In the genomic region with DNA sequence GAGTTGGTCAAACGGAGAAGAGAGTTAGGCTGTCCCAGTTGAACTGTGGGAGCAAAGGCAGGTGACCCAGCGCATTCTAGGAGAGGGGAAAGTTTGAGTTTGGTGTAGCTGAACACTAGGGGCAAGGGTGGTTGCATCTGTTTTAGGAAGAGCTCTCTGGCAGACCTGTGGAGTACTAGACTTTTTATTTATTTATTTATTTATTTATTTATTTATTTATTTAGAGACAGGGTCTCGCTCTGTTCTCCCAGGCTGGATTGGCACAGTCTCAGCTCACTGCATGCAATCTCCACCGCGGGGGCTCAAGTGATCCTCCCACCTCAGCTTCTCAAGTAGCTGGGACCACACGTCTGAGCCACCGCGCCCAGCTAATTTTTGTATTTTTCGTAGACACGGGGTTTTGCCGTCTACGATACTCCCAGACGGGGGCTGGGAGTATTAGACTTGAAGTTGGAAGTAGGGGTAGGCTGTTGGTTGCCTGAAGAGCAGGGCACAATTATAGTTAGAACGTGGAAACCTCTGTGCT, we compare ENCODE assay signal across 8 cellular contexts. TPM values are rescaled to one million over a fixed set of nuclear protein-coding genes. Genes with fewer than 3 reads are reported as not detected.
DNase-seq lines count a peak whose midpoint lies in the region; ATAC-seq and TF ChIP-seq lines count a peak whose summit lies in the region.

No MANE protein-coding gene starts in this region.

- peaks cover 9% of the 10 kb centered on the region for H3K79me1 ChIP-seq in mesenchymal stem cell (replicated peaks; ENCODE audit: low read length, poor library complexity, severe bottlenecking)

- H3K27me3 ChIP-seq in mesenchymal stem cell (ENCODE audit: control insufficient read depth in 1 of 2, insufficient read depth in 1 of 2, low read length in 2 of 2) (no peaks in the 10 kb centered on the region), thoracic aorta (replicated peaks; ENCODE audit: insufficient read depth) (no peaks in the 10 kb centered on the region)

- CTCF ChIA-PET in activated CD8-positive, alpha-beta memory T cell treated with anti-CD3 and anti-CD28 coated beads, Interleukin-2, amount 10 ng/mL, durations not matched to agents 7 days and 5 days (lab: Charles Lee), result interaction anchor here (0.7 kb wide), 1 partner anchor 60 kb away, joined by 3 read pairs; no protein-coding TSS in a partner anchor
- CTCF ChIA-PET in GM10248 (lab: Yijun Ruan, JAX), result interaction anchor here (1.1 to 1.8 kb wide), 4 partner anchors 11 to 61 kb away, joined by 3 to 8 read pairs (median 4); no protein-coding TSS in a partner anchor

- intact Hi-C loops in activated T-helper 1 cell treated with anti-CD3 and anti-CD28 coated beads, Interleukin-12 subunit alpha, Interleukin-12 subunit beta, Interleukin-2, Interleukin-4 antibody, amounts not matched to agents 30 ng/mL and 10 ng/mL and 1 ng/mL, durations not matched to agents 14 hours and 24 hours and 36 hours (cut with micrococcal nuclease), result loop anchor here (1.0 to 5.0 kb wide), 6 partner anchors 54 to 963 kb away; a partner anchor contains a TSS

- H3K9ac ChIP-seq in mesenchymal stem cell (ENCODE audit: low read length), result no peak overlapping the region

- H3K9me3 Mint-ChIP-seq in activated CD8-positive, alpha-beta memory T cell treated with anti-CD3 and anti-CD28 coated beads, Interleukin-2, amount 10 ng/mL, durations not matched to agents 7 days and 5 days (ENCODE audit: low read depth), result no peaks in the 10 kb centered on the region
- no peaks in the 10 kb centered on the region for H3K9me3 Mint-ChIP-seq in activated T-helper 1 cell treated with anti-CD3 and anti-CD28 coated beads, Interleukin-12 subunit alpha, Interleukin-12 subunit beta, Interleukin-2, Interleukin-4 antibody, amounts not matched to agents 30 ng/mL and 10 ng/mL and 1 ng/mL, durations not matched to agents 14 hours and 24 hours and 36 hours

- H4K8ac ChIP-seq in mesenchymal stem cell (ENCODE audit: low read length), result peak overlapping the region; percentile 46

- POLR2A ChIA-PET in GM10248 (lab: Yijun Ruan, JAX), result no interaction called here

- no peak overlapping the region for H2BK5ac ChIP-seq in mesenchymal stem cell (ENCODE audit: low read depth, low read length, poor library complexity, severe bottlenecking)

- H3K14ac ChIP-seq in mesenchymal stem cell (ENCODE audit: low read length in 2 of 2), result no peak overlapping the region

- H3K23ac ChIP-seq in mesenchymal stem cell (ENCODE audit: low read length in 2 of 2), result no peak overlapping the region

- H2AFZ ChIP-seq in mesenchymal stem cell (ENCODE audit: low read depth, low read length), result no peak overlapping the region

- H3K4me1 ChIP-seq in mesenchymal stem cell (ENCODE audit: control insufficient read depth, insufficient read depth, low read depth, low read length) (peaks cover 8% of the 10 kb centered on the region), thoracic aorta (ENCODE audit: control insufficient read depth in 1 of 2, low read depth in 2 of 2) (peaks cover 3 to 13% of the 10 kb centered on the region in 2 donors)

- TF ChIP-seq CTCF in thoracic aorta (IDR thresholded peaks at IDR 0.05) (no peak), GM10248 (IDR thresholded peaks at IDR 0.05; ENCODE audit: control extremely low read depth, extremely low read depth, low read depth, missing control alignments) (no peak)

- H2BK15ac ChIP-seq in mesenchymal stem cell (ENCODE audit: low read depth, poor library complexity, severe bottlenecking), result no peak overlapping the region

- H3K9me3 ChIP-seq in mesenchymal stem cell (ENCODE audit: control insufficient read depth, low read length) (no peaks in the 10 kb centered on the region), thoracic aorta (no peaks in the 10 kb centered on the region)

- no peak overlapping the region for H4K91ac ChIP-seq in mesenchymal stem cell (ENCODE audit: low read length)

- no peak overlapping the region for H3K4me2 ChIP-seq in mesenchymal stem cell (ENCODE audit: low read length, poor library complexity, severe bottlenecking)

- peaks cover 0 to 3% of the 10 kb centered on the region in 2 experiments for H3K36me3 ChIP-seq in mesenchymal stem cell (ENCODE audit: control insufficient read depth in 1 of 2, insufficient read depth in 2 of 2, low read depth in 1 of 2, low read length in 2 of 2)
- H3K36me3 ChIP-seq in thoracic aorta, result no peaks in the 10 kb centered on the region

- H3K4me3 ChIP-seq in mesenchymal stem cell (ENCODE audit: insufficient read depth in 1 of 2, low read depth in 1 of 2, low read length in 2 of 2), result no peak overlapping the region
- H3K4me3 ChIP-seq in thoracic aorta, result no peak overlapping the region

- 95% methylated on average over 14 of the region's 14 CpGs for WGBS in mesenchymal stem cell

- H3K27ac ChIP-seq in mesenchymal stem cell (ENCODE audit: low read length, poor library complexity, severe bottlenecking) (no peak overlapping the region), thoracic aorta (peak overlapping the region; percentile 57 to 78)

- no peak for DNase-seq in activated CD8-positive, alpha-beta memory T cell treated with anti-CD3 and anti-CD28 coated beads, Interleukin-2, amount 10 ng/mL, durations not matched to agents 7 days and 5 days
- no peak for DNase-seq in activated CD8-positive, alpha-beta memory T cell treated with anti-CD3 and anti-CD28 coated beads, Interleukin-2, amount 50 U/mL, for 48 hours
- DNase-seq in activated T-helper 1 cell treated with anti-CD3 and anti-CD28 coated beads, Interleukin-12 subunit alpha, Interleukin-12 subunit beta, Interleukin-2, Interleukin-4 antibody, amounts not matched to agents 30 ng/mL and 10 ng/mL and 1 ng/mL, durations not matched to agents 14 hours and 24 hours and 36 hours (ENCODE audit: low spot score), result no peak
- no peak for DNase-seq in mesenchymal stem cell
- no peak for DNase-seq in thoracic aorta (ENCODE audit: low spot score)
- no peak for DNase-seq in GF-D8 (lab: John Stamatoyannopoulos, UW)
- no peak for DNase-seq in COLO668 (lab: John Stamatoyannopoulos, UW; ENCODE audit: unreplicated experiment)
- no peak for DNase-seq in GM10248 (ENCODE audit: extremely low spot score)

- H3K18ac ChIP-seq in mesenchymal stem cell (ENCODE audit: low read depth in 1 of 2, low read length in 2 of 2), result no peak overlapping the region

- H2AK5ac ChIP-seq in mesenchymal stem cell (ENCODE audit: low read length, severe bottlenecking), result peak overlapping the region; percentile 42

- no peak overlapping the region for H3K4ac ChIP-seq in mesenchymal stem cell (ENCODE audit: low read depth in 1 of 2, low read length in 2 of 2)

- H2BK120ac ChIP-seq in mesenchymal stem cell (ENCODE audit: low read depth, low read length), result no peak overlapping the region

- H3K27ac Mint-ChIP-seq in activated CD8-positive, alpha-beta memory T cell treated with anti-CD3 and anti-CD28 coated beads, Interleukin-2, amount 10 ng/mL, durations not matched to agents 7 days and 5 days, result no peak overlapping the region
- peak overlapping the region; percentile 28 for H3K27ac Mint-ChIP-seq in activated T-helper 1 cell treated with anti-CD3 and anti-CD28 coated beads, Interleukin-12 subunit alpha, Interleukin-12 subunit beta, Interleukin-2, Interleukin-4 antibody, amounts not matched to agents 30 ng/mL and 10 ng/mL and 1 ng/mL, durations not matched to agents 14 hours and 24 hours and 36 hours

- peaks cover 5% of the 10 kb centered on the region for H3K27me3 Mint-ChIP-seq in activated CD8-positive, alpha-beta memory T cell treated with anti-CD3 and anti-CD28 coated beads, Interleukin-2, amount 10 ng/mL, durations not matched to agents 7 days and 5 days
- H3K27me3 Mint-ChIP-seq in activated T-helper 1 cell treated with anti-CD3 and anti-CD28 coated beads, Interleukin-12 subunit alpha, Interleukin-12 subunit beta, Interleukin-2, Interleukin-4 antibody, amounts not matched to agents 30 ng/mL and 10 ng/mL and 1 ng/mL, durations not matched to agents 14 hours and 24 hours and 36 hours (ENCODE audit: insufficient read depth), result peaks cover 2% of the 10 kb centered on the region

- H2BK12ac ChIP-seq in mesenchymal stem cell (ENCODE audit: low read length in 2 of 2), result no peak overlapping the region

- peaks cover 12% of the 10 kb centered on the region for H3K36me3 Mint-ChIP-seq in activated CD8-positive, alpha-beta memory T cell treated with anti-CD3 and anti-CD28 coated beads, Interleukin-2, amount 10 ng/mL, durations not matched to agents 7 days and 5 days
- H3K36me3 Mint-ChIP-seq in activated T-helper 1 cell treated with anti-CD3 and anti-CD28 coated beads, Interleukin-12 subunit alpha, Interleukin-12 subunit beta, Interleukin-2, Interleukin-4 antibody, amounts not matched to agents 30 ng/mL and 10 ng/mL and 1 ng/mL, durations not matched to agents 14 hours and 24 hours and 36 hours (ENCODE audit: low read depth), result no peaks in the 10 kb centered on the region

- ATAC-seq in activated CD8-positive, alpha-beta memory T cell treated with anti-CD3 and anti-CD28 coated beads, Interleukin-2, amount 10 ng/mL, durations not matched to agents 7 days and 5 days, result no peak
- no peak for ATAC-seq in thoracic aorta (ENCODE audit: insufficient number of reproducible peaks, low FRiP score, low read depth)

- peaks cover 24% of the 10 kb centered on the region for H3K4me1 Mint-ChIP-seq in activated CD8-positive, alpha-beta memory T cell treated with anti-CD3 and anti-CD28 coated beads, Interleukin-2, amount 10 ng/mL, durations not matched to agents 7 days and 5 days
- peaks cover 33% of the 10 kb centered on the region for H3K4me1 Mint-ChIP-seq in activated T-helper 1 cell treated with anti-CD3 and anti-CD28 coated beads, Interleukin-12 subunit alpha, Interleukin-12 subunit beta, Interleukin-2, Interleukin-4 antibody, amounts not matched to agents 30 ng/mL and 10 ng/mL and 1 ng/mL, durations not matched to agents 14 hours and 24 hours and 36 hours (ENCODE audit: low read depth)

- peak overlapping the region; percentile 68 for H3K4me3 Mint-ChIP-seq in activated CD8-positive, alpha-beta memory T cell treated with anti-CD3 and anti-CD28 coated beads, Interleukin-2, amount 10 ng/mL, durations not matched to agents 7 days and 5 days
- H3K4me3 Mint-ChIP-seq in activated T-helper 1 cell treated with anti-CD3 and anti-CD28 coated beads, Interleukin-12 subunit alpha, Interleukin-12 subunit beta, Interleukin-2, Interleukin-4 antibody, amounts not matched to agents 30 ng/mL and 10 ng/mL and 1 ng/mL, durations not matched to agents 14 hours and 24 hours and 36 hours, result peak overlapping the region; percentile 73

RNA-seq across cellular contexts. Expression of a gene that starts 0.9 kb away (rescaled TPM):
- total RNA-seq in activated CD8-positive, alpha-beta memory T cell treated with anti-CD3 and anti-CD28 coated beads, Interleukin-2, amount 10 ng/mL, durations not matched to agents 7 days and 5 days, result 10 to 100 TPM; 11.0 to 13.3 TPM
- 9.9 and 12.2 TPM in 2 replicates for total RNA-seq in activated T-helper 1 cell treated with anti-CD3 and anti-CD28 coated beads, Interleukin-12 subunit alpha, Interleukin-12 subunit beta, Interleukin-2, Interleukin-4 antibody, amounts not matched to agents 30 ng/mL and 10 ng/mL and 1 ng/mL, durations not matched to agents 14 hours and 24 hours and 36 hours
- 9.7 TPM for polyA plus RNA-seq in mesenchymal stem cell (2013, experiment 1 of 2)
- polyA plus RNA-seq in mesenchymal stem cell (2013, experiment 2 of 2), result 11.0 TPM
- 10 to 100 TPM in 1 of 2 donors, 1 to 10 TPM in 1; 7.0 to 24.7 TPM for total RNA-seq in thoracic aorta
